1 cellular context compared by ENCODE assay signal in genomic region chr1:203686091-203686632, GRCh38.
TF ChIP-seq lines count a peak whose summit lies in the region.

No MANE protein-coding gene starts in this region.

TF ChIP-seq in GM23338, 12 proteins besides CTCF, POLR2A, EP300 and RAD21 (continued from another document):
- TF ChIP-seq, protein P1, sequence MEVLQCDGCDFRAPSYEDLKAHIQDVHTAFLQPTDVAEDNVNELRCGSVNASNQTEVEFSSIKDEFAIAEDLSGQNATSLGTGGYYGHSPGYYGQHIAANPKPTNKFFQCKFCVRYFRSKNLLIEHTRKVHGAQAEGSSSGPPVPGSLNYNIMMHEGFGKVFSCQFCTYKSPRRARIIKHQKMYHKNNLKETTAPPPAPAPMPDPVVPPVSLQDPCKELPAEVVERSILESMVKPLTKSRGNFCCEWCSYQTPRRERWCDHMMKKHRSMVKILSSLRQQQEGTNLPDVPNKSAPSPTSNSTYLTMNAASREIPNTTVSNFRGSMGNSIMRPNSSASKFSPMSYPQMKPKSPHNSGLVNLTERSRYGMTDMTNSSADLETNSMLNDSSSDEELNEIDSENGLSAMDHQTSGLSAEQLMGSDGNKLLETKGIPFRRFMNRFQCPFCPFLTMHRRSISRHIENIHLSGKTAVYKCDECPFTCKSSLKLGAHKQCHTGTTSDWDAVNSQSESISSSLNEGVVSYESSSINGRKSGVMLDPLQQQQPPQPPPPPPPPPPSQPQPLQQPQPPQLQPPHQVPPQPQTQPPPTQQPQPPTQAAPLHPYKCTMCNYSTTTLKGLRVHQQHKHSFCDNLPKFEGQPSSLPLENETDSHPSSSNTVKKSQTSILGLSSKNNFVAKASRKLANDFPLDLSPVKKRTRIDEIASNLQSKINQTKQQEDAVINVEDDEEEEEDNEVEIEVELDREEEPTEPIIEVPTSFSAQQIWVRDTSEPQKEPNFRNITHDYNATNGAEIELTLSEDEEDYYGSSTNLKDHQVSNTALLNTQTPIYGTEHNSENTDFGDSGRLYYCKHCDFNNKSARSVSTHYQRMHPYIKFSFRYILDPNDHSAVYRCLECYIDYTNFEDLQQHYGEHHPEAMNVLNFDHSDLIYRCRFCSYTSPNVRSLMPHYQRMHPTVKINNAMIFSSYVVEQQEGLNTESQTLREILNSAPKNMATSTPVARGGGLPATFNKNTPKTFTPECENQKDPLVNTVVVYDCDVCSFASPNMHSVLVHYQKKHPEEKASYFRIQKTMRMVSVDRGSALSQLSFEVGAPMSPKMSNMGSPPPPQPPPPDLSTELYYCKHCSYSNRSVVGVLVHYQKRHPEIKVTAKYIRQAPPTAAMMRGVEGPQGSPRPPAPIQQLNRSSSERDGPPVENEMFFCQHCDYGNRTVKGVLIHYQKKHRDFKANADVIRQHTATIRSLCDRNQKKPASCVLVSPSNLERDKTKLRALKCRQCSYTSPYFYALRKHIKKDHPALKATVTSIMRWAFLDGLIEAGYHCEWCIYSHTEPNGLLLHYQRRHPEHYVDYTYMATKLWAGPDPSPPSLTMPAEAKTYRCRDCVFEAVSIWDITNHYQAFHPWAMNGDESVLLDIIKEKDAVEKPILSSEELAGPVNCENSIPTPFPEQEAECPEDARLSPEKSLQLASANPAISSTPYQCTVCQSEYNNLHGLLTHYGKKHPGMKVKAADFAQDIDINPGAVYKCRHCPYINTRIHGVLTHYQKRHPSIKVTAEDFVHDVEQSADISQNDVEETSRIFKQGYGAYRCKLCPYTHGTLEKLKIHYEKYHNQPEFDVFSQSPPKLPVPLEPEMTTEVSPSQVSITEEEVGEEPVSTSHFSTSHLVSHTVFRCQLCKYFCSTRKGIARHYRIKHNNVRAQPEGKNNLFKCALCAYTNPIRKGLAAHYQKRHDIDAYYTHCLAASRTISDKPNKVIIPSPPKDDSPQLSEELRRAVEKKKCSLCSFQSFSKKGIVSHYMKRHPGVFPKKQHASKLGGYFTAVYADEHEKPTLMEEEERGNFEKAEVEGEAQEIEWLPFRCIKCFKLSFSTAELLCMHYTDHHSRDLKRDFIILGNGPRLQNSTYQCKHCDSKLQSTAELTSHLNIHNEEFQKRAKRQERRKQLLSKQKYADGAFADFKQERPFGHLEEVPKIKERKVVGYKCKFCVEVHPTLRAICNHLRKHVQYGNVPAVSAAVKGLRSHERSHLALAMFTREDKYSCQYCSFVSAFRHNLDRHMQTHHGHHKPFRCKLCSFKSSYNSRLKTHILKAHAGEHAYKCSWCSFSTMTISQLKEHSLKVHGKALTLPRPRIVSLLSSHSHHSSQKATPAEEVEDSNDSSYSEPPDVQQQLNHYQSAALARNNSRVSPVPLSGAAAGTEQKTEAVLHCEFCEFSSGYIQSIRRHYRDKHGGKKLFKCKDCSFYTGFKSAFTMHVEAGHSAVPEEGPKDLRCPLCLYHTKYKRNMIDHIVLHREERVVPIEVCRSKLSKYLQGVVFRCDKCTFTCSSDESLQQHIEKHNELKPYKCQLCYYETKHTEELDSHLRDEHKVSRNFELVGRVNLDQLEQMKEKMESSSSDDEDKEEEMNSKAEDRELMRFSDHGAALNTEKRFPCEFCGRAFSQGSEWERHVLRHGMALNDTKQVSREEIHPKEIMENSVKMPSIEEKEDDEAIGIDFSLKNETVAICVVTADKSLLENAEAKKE (CRISPR knock-in tag; IDR thresholded peaks at IDR 0.05) = no peak
- TF ChIP-seq NANOG (IDR thresholded peaks at IDR 0.05; ENCODE audit: borderline replicate concordance) = no peak
